17 cellular contexts compared by ENCODE assay signal in the genomic region with DNA sequence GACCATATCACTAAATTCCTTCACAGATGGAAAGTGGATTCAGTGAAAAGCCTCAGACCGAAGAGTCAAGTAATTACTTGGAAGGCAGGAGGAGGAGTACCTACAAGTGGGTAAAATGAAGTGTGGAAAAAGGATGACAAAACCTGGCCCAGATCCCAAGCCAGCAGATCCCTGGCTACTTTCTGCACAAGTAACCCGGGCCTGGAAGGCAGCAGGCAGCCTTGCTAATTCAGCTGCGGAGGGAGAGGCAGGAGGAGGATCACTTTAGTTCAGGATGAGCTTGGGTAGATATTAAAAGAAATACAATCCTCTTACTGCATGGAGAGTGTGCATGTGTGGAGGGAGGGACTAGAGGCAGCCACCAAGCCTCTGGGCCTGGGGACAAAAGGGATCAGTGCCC. TPM values are rescaled to one million over a fixed set of nuclear protein-coding genes. Genes with fewer than 3 reads are reported as not detected.
DNase-seq lines count a peak whose midpoint lies in the region; ATAC-seq, FAIRE-seq and TF ChIP-seq lines count a peak whose summit lies in the region.
"Had no signal": no experiment of that assay in that cellular context is flagged by ENCODE, and none has a peak within 500 bp of the region (broad histone marks: within the 10 kb centered on the region; RNA-seq: fewer than 3 reads in every experiment).

No MANE protein-coding gene starts in this region.

- CTCF ChIA-PET in HepG2 (lab: Yijun Ruan, JAX; ENCODE audit: low intra/inter-chr PET ratio, low total read pairs) = no interaction called here

- no TSS peak for BruUV-seq in HepG2 (replicated peaks; lab: Mats Ljungman, UMichigan)

- no peaks in the 10 kb centered on the region for H3K4me1 ChIP-seq in HepG2 (ENCODE audit: insufficient read depth, low read length)
- H3K4me1 ChIP-seq: BLaER1 treated with 17β-estradiol and CSF1 and Interleukin-3, amounts not matched to agents 10 nM and 100 nM; prostate gland had no signal

- H3K9ac ChIP-seq in HepG2 (ENCODE audit: insufficient read depth, low read depth, low read length) = no peak overlapping the region
- H3K9ac ChIP-seq: BLaER1 treated with 17β-estradiol and CSF1 and Interleukin-3, amounts not matched to agents 10 nM and 100 nM had no signal

- H3K4me3 ChIP-seq in HepG2 (replicated peaks in 1 of 3; ENCODE audit: insufficient read depth in 1 of 3, low read depth in 2 of 3, low read length in 3 of 3) = no peak overlapping the region
- H3K4me3 ChIP-seq: BLaER1 treated with 17β-estradiol and CSF1 and Interleukin-3, amounts not matched to agents 10 nM and 100 nM; lung had no signal

- H3K36me3 ChIP-seq in HepG2 (replicated peaks in 1 of 2; ENCODE audit: control insufficient read depth in 1 of 2, insufficient read depth in 2 of 2, low read length in 2 of 2) = no peaks in the 10 kb centered on the region
- H3K36me3 ChIP-seq: BLaER1 treated with 17β-estradiol and CSF1 and Interleukin-3, amounts not matched to agents 10 nM and 100 nM; prostate gland; stomach had no signal

- no peak for TF ChIP-seq RAD21 in HepG2 (CRISPR knock-in tag; IDR thresholded peaks at IDR 0.05)

- no peak for DNase-seq in stimulated activated naive CD8-positive, alpha-beta T cell treated with anti-CD3 and anti-CD28 coated beads, Interleukin-15, amount 100 ng/mL, for 72 hours
- DNase-seq in stimulated activated naive CD8-positive, alpha-beta T cell treated with anti-CD3 and anti-CD28 coated beads, Interleukin-15, Interleukin-2, amounts not matched to agents 100 U/mL and 50 U/mL, for 24 hours = no peak
- DNase-seq in T-helper 17 cell (no peak), inferior parietal cortex (ENCODE audit: extremely low spot score) (peak; percentile 14), HepG2 (ENCODE audit: low spot score) (no peak)
- DNase-seq: activated gamma-delta T cell treated with Interleukin-2 at 50 U/mL for 16 hours; NCI-H1694; stimulated activated CD4-positive, alpha-beta T cell treated with anti-CD3 and anti-CD28 coated beads, Interleukin-4, amount 100 ng/mL, for 1 hour; stomach had no signal

- peaks cover 1 to 22% of the 10 kb centered on the region in 2 experiments; a peak in 3 of 5 replicates for H3K27me3 ChIP-seq in HepG2 (ENCODE audit: control insufficient read depth in 1 of 2, insufficient read depth in 2 of 2, low read length in 2 of 2)
- H3K27me3 ChIP-seq: BLaER1 treated with 17β-estradiol and CSF1 and Interleukin-3, amounts not matched to agents 10 nM and 100 nM had no signal

- POLR2A ChIA-PET in HepG2 (lab: Yijun Ruan, JAX) = no interaction called here

- H3K79me2 ChIP-seq in HepG2 (ENCODE audit: insufficient read depth, low read length) = no peaks in the 10 kb centered on the region

- intact Hi-C loops in HepG2 (cut with micrococcal nuclease; ENCODE audit: unreplicated experiment) = no loop called here

- no peak for TF ChIP-seq EP300 in HepG2 (IDR thresholded peaks at IDR 0.05; ENCODE audit: low read depth in 2 of 2, low read length in 2 of 2)
- no peak for TF ChIP-seq EP300 in HepG2 (CRISPR knock-in tag; IDR thresholded peaks at IDR 0.05; ENCODE audit: borderline replicate concordance)

- in situ Hi-C loops in HepG2 (cut with HindIII; ENCODE audit: extremely low pct_ligation_motif_present, low pct_unique_long_range_greater_than_20kb) = no loop called here

- ATAC-seq in stimulated activated naive CD8-positive, alpha-beta T cell treated with anti-CD3 and anti-CD28 coated beads, Interleukin-15, amount 100 ng/mL, for 72 hours = peak; percentile 16
- ATAC-seq in stimulated activated naive CD8-positive, alpha-beta T cell treated with anti-CD3 and anti-CD28 coated beads, Interleukin-15, Interleukin-2, amounts not matched to agents 100 U/mL and 50 U/mL, for 24 hours = no peak
- ATAC-seq in T-helper 17 cell (no peak), HG03469 (IDR thresholded peaks at IDR 0.05; ENCODE audit: unreplicated experiment) (no peak), GM18517 (IDR thresholded peaks at IDR 0.05; ENCODE audit: unreplicated experiment) (no peak), HG02763 (IDR thresholded peaks at IDR 0.05; ENCODE audit: unreplicated experiment) (no peak), HepG2 (no peak)

- H3K4me2 ChIP-seq in HepG2 (ENCODE audit: low read depth, low read length) = no peak overlapping the region
- H3K4me2 ChIP-seq: BLaER1 treated with 17β-estradiol and CSF1 and Interleukin-3, amounts not matched to agents 10 nM and 100 nM had no signal

- H3K4me1 Mint-ChIP-seq in stimulated activated naive CD8-positive, alpha-beta T cell treated with anti-CD3 and anti-CD28 coated beads, Interleukin-15, amount 100 ng/mL, for 72 hours = peaks cover 15% of the 10 kb centered on the region
- peaks cover 3% of the 10 kb centered on the region for H3K4me1 Mint-ChIP-seq in T-helper 17 cell
- H3K4me1 Mint-ChIP-seq: central memory CD8-positive, alpha-beta T cell had no signal

- no peak overlapping the region for H3K27ac ChIP-seq in HepG2 (ENCODE audit: extremely low read length, insufficient read depth, low read length)
- H3K27ac ChIP-seq: BLaER1 treated with 17β-estradiol and CSF1 and Interleukin-3, amounts not matched to agents 10 nM and 100 nM; prostate gland; stomach had no signal

- WGBS in HepG2 (ENCODE audit: low lambda C conversion rate) = 2% methylated on average over 3 of the region's 3 CpGs

- peaks cover 76% of the 10 kb centered on the region for H3K27me3 Mint-ChIP-seq in stimulated activated naive CD8-positive, alpha-beta T cell treated with anti-CD3 and anti-CD28 coated beads, Interleukin-15, amount 100 ng/mL, for 72 hours
- peaks cover 52% of the 10 kb centered on the region for H3K27me3 Mint-ChIP-seq in T-helper 17 cell

- no peak overlapping the region for H3K27ac Mint-ChIP-seq in stimulated activated naive CD8-positive, alpha-beta T cell treated with anti-CD3 and anti-CD28 coated beads, Interleukin-15, amount 100 ng/mL, for 72 hours
- no peak overlapping the region for H3K27ac Mint-ChIP-seq in T-helper 17 cell

- H3K9me3 ChIP-seq in T-helper 17 cell (ENCODE audit: control insufficient read depth, low read length, poor library complexity, severe bottlenecking) (no peaks in the 10 kb centered on the region), HepG2 (ENCODE audit: low read length) (no peaks in the 10 kb centered on the region)
- H3K9me3 ChIP-seq: prostate gland had no signal

- TF ChIP-seq POLR2A in HepG2 (IDR thresholded peaks at IDR 0.05; ENCODE audit: insufficient read depth in 1 of 2, low read depth in 2 of 2, low read length in 2 of 2) = no peak

- H3K9me3 Mint-ChIP-seq in stimulated activated naive CD8-positive, alpha-beta T cell treated with anti-CD3 and anti-CD28 coated beads, Interleukin-15, amount 100 ng/mL, for 72 hours = peaks cover 12% of the 10 kb centered on the region in 2 donors

- H3K36me3 Mint-ChIP-seq in T-helper 17 cell (ENCODE audit: low read depth) = peaks cover 2% of the 10 kb centered on the region

- H2AFZ ChIP-seq in HepG2 (ENCODE audit: low read length) = no peak overlapping the region

- FAIRE-seq in HepG2 (lab: Jason Lieb, UNC) = no peak

- H3K4me3 Mint-ChIP-seq in stimulated activated naive CD8-positive, alpha-beta T cell treated with anti-CD3 and anti-CD28 coated beads, Interleukin-15, amount 100 ng/mL, for 72 hours = no peak overlapping the region
- H3K4me3 Mint-ChIP-seq in T-helper 17 cell = peak overlapping the region; percentile 71

- H4K20me1 ChIP-seq in HepG2 (ENCODE audit: insufficient read depth, low read length) = no peaks in the 10 kb centered on the region
- H4K20me1 ChIP-seq: BLaER1 treated with 17β-estradiol and CSF1 and Interleukin-3, amounts not matched to agents 10 nM and 100 nM had no signal

- TF ChIP-seq CTCF in HepG2 (CRISPR knock-in tag; IDR thresholded peaks at IDR 0.05) = no peak

TF ChIP-seq in HepG2, 621 proteins besides CTCF, POLR2A, EP300 and RAD21 (continues in another document):
- TF ChIP-seq PRMT3 (CRISPR knock-in tag; IDR thresholded peaks at IDR 0.05; ENCODE audit: borderline replicate concordance, low read depth) (no peak), CBFB (CRISPR knock-in tag; IDR thresholded peaks at IDR 0.05) (no peak)

RNA-seq across cellular contexts. Expression of gene AMPH, which starts 1.6 kb away (rescaled TPM):
- total RNA-seq in T-helper 17 cell (not detected), HepG2 (2016; rRNA removed; fragmentation: Illumina TruSeq; extraction: Trizol) (not detected in 2 replicates)
- total RNA-seq in HepG2 (2016; cell fraction: cytosol; rRNA removed; fragmentation: Illumina TruSeq; extraction: Trizol; ENCODE audit: low read depth) = not detected in 2 replicates
- not detected in 2 replicates for total RNA-seq in HepG2 (2016; cell fraction: insoluble cytoplasmic fraction; rRNA removed; fragmentation: Illumina TruSeq; extraction: Trizol)
- total RNA-seq in HepG2 (2016; cell fraction: membrane; rRNA removed; fragmentation: Illumina TruSeq; extraction: Trizol) = not detected in 2 replicates
- not detected in 2 replicates for total RNA-seq in HepG2 (2016; cell fraction: nucleus; rRNA removed; fragmentation: Illumina TruSeq; extraction: Trizol)
- not detected in 2 replicates for polyA plus RNA-seq in HepG2 (2011; rRNA removed)
- polyA plus RNA-seq in HepG2 (2011; cell fraction: cytosol; rRNA removed) = not detected in 2 replicates
- not detected in 2 replicates for polyA plus RNA-seq in HepG2 (2011; cell fraction: nucleus; rRNA removed)
- not detected in 2 replicates for polyA plus RNA-seq in HepG2 (2012)
- not detected in 2 replicates for polyA plus RNA-seq in HepG2 (2016; cell fraction: cytosol; fragmentation: Illumina TruSeq; extraction: Trizol; ENCODE audit: low read depth)
- not detected in 2 replicates for polyA plus RNA-seq in HepG2 (2016; cell fraction: insoluble cytoplasmic fraction; fragmentation: Illumina TruSeq; extraction: Trizol; ENCODE audit: low read depth)
- polyA plus RNA-seq in HepG2 (2016; cell fraction: membrane; fragmentation: Illumina TruSeq; extraction: Trizol; ENCODE audit: low read depth) = not detected in 2 replicates
- not detected in 2 replicates for polyA plus RNA-seq in HepG2 (2016; cell fraction: nucleus; fragmentation: Illumina TruSeq; extraction: Trizol; ENCODE audit: insufficient read depth, low read depth)
- polyA minus RNA-seq in HepG2 (2011; rRNA and poly(A)+ RNA removed; ENCODE audit: low replicate concordance) = not detected in 2 replicates
- not detected in 2 replicates for polyA minus RNA-seq in HepG2 (2011; cell fraction: cytosol; rRNA and poly(A)+ RNA removed)
- not detected in 2 replicates for polyA minus RNA-seq in HepG2 (2011; cell fraction: nucleus; rRNA and poly(A)+ RNA removed)
- total RNA-seq: OCI-LY7 had no signal
